Comparison of ENCODE assay signal across 1 cellular context in the genomic region with DNA sequence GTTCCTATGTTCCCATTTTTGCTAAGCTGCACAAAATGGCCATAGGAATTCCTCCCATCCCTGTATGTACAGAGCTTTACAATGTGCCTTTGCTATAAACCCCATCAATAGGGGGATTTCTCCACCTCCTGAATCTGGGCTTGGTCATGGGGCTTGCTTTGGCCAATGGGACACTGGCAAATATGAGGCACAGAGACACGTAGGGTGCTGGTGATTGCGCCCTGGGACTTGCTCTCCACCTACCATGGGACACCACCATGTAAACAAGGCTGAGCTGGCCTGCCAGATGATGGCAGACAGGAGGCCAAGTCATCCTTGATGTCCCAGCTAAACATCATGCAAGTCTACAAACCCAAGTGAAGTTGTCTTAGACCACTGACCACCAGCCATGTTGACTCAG.
TF ChIP-seq lines count a peak whose summit lies in the region.

No MANE protein-coding gene starts in this region.

TF ChIP-seq in H1, 55 proteins besides CTCF, POLR2A, EP300 and RAD21 (continued from another document):
- TF ChIP-seq, protein P1, sequence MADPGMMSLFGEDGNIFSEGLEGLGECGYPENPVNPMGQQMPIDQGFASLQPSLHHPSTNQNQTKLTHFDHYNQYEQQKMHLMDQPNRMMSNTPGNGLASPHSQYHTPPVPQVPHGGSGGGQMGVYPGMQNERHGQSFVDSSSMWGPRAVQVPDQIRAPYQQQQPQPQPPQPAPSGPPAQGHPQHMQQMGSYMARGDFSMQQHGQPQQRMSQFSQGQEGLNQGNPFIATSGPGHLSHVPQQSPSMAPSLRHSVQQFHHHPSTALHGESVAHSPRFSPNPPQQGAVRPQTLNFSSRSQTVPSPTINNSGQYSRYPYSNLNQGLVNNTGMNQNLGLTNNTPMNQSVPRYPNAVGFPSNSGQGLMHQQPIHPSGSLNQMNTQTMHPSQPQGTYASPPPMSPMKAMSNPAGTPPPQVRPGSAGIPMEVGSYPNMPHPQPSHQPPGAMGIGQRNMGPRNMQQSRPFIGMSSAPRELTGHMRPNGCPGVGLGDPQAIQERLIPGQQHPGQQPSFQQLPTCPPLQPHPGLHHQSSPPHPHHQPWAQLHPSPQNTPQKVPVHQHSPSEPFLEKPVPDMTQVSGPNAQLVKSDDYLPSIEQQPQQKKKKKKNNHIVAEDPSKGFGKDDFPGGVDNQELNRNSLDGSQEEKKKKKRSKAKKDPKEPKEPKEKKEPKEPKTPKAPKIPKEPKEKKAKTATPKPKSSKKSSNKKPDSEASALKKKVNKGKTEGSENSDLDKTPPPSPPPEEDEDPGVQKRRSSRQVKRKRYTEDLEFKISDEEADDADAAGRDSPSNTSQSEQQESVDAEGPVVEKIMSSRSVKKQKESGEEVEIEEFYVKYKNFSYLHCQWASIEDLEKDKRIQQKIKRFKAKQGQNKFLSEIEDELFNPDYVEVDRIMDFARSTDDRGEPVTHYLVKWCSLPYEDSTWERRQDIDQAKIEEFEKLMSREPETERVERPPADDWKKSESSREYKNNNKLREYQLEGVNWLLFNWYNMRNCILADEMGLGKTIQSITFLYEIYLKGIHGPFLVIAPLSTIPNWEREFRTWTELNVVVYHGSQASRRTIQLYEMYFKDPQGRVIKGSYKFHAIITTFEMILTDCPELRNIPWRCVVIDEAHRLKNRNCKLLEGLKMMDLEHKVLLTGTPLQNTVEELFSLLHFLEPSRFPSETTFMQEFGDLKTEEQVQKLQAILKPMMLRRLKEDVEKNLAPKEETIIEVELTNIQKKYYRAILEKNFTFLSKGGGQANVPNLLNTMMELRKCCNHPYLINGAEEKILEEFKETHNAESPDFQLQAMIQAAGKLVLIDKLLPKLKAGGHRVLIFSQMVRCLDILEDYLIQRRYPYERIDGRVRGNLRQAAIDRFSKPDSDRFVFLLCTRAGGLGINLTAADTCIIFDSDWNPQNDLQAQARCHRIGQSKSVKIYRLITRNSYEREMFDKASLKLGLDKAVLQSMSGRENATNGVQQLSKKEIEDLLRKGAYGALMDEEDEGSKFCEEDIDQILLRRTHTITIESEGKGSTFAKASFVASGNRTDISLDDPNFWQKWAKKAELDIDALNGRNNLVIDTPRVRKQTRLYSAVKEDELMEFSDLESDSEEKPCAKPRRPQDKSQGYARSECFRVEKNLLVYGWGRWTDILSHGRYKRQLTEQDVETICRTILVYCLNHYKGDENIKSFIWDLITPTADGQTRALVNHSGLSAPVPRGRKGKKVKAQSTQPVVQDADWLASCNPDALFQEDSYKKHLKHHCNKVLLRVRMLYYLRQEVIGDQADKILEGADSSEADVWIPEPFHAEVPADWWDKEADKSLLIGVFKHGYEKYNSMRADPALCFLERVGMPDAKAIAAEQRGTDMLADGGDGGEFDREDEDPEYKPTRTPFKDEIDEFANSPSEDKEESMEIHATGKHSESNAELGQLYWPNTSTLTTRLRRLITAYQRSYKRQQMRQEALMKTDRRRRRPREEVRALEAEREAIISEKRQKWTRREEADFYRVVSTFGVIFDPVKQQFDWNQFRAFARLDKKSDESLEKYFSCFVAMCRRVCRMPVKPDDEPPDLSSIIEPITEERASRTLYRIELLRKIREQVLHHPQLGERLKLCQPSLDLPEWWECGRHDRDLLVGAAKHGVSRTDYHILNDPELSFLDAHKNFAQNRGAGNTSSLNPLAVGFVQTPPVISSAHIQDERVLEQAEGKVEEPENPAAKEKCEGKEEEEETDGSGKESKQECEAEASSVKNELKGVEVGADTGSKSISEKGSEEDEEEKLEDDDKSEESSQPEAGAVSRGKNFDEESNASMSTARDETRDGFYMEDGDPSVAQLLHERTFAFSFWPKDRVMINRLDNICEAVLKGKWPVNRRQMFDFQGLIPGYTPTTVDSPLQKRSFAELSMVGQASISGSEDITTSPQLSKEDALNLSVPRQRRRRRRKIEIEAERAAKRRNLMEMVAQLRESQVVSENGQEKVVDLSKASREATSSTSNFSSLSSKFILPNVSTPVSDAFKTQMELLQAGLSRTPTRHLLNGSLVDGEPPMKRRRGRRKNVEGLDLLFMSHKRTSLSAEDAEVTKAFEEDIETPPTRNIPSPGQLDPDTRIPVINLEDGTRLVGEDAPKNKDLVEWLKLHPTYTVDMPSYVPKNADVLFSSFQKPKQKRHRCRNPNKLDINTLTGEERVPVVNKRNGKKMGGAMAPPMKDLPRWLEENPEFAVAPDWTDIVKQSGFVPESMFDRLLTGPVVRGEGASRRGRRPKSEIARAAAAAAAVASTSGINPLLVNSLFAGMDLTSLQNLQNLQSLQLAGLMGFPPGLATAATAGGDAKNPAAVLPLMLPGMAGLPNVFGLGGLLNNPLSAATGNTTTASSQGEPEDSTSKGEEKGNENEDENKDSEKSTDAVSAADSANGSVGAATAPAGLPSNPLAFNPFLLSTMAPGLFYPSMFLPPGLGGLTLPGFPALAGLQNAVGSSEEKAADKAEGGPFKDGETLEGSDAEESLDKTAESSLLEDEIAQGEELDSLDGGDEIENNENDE (IDR thresholded peaks at IDR 0.05; ENCODE audit: insufficient replicate concordance, low read length): no peak
- TF ChIP-seq HDAC2 (IDR thresholded peaks at IDR 0.05; ENCODE audit: borderline replicate concordance in 1 of 2, low read depth in 2 of 2, low read length in 2 of 2): no peak
- TF ChIP-seq EZH2 (IDR thresholded peaks at IDR 0.05; ENCODE audit: low read depth, low read length, severe bottlenecking): no peak
